Comparison of ENCODE assay signal across 7 cellular contexts in the genomic region with DNA sequence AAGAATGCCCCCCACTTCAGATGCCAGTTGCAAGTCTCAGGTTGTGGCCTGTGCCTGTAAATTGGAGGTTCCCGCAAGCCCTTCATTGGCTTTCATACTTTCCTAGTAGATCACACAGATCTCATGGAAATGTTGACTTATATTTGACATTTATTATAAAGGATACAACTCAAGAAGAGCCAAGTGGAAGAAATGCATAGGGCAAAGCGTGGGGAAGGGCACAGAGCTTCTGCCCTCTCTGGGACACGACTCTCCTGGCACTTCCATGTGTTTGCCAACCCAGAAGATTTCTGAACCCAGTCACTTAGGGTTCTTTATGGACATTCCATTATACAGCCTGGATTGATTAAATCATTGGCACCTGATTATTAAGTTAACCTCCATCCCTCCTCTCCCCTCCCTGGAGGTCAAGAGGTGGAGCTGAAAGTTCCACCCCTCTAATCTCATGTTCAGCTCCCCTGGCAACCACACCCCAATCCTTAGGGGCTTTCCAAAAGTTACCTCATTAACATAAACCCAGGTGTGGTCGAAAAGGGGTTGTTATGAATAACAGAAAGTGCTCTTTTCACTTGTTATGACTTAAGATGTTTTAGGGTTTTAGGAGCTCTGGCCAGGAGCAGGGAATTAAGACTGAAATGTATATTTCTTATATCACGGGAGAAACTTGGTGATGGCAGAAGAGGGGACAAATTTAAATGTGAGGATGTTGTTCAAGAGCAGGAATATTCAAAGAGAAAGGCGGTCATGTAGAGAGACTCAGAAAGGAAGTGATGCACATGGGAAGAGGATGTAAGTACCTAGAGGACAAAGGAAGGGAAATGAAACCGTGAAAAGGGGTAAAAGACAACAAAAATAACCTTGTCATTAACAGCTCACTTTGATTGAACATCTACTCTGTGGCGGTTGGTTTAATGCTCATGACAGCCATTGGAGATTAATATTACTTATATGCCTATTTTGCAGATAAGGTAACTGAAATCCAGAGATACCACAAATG. TPM values are rescaled to one million over a fixed set of nuclear protein-coding genes. Genes with fewer than 3 reads are reported as not detected.
DNase-seq lines count a peak whose midpoint lies in the region; ATAC-seq and TF ChIP-seq lines count a peak whose summit lies in the region.

No MANE protein-coding gene starts in this region.

- H3K4me1 ChIP-seq in OCI-LY3 (ENCODE audit: low read length) = peaks cover 47% of the 10 kb centered on the region
- no peaks in the 10 kb centered on the region for H3K4me1 ChIP-seq in mesendoderm (ENCODE audit: control insufficient read depth, low read depth, low read length)
- H3K4me1 ChIP-seq in mesenchymal stem cell (ENCODE audit: control insufficient read depth, insufficient read depth, low read depth, low read length) = peaks cover 7% of the 10 kb centered on the region

- H2BK5ac ChIP-seq in mesendoderm (ENCODE audit: low read length) (no peak overlapping the region), mesenchymal stem cell (ENCODE audit: low read depth, low read length, poor library complexity, severe bottlenecking) (no peak overlapping the region)

- no peak overlapping the region for H2BK15ac ChIP-seq in mesendoderm (replicated peaks; ENCODE audit: low read depth)
- no peak overlapping the region for H2BK15ac ChIP-seq in mesenchymal stem cell (ENCODE audit: low read depth, poor library complexity, severe bottlenecking)

- no peak overlapping the region for H2BK12ac ChIP-seq in mesenchymal stem cell (ENCODE audit: low read length in 2 of 2)

- no CpG with 5 or more reads among the region's 8 CpGs for WGBS in mesendoderm (ENCODE audit: extremely low coverage, insufficient coverage, low lambda C conversion rate)
- WGBS in mesenchymal stem cell = 98% methylated on average over 6 of the region's 8 CpGs

- H3K79me2 ChIP-seq in OCI-LY3 (ENCODE audit: low read length) (peaks cover 14% of the 10 kb centered on the region), mesendoderm (ENCODE audit: control insufficient read depth, insufficient read depth, low read length) (no peaks in the 10 kb centered on the region)

- H3K18ac ChIP-seq in mesendoderm (ENCODE audit: low read length) = no peak overlapping the region
- no peak overlapping the region for H3K18ac ChIP-seq in mesenchymal stem cell (ENCODE audit: low read depth in 1 of 2, low read length in 2 of 2)

- H3K4me2 ChIP-seq in OCI-LY3 (ENCODE audit: low read length) = peak overlapping the region; percentile 76
- no peak overlapping the region for H3K4me2 ChIP-seq in mesendoderm (ENCODE audit: low read length)
- no peak overlapping the region for H3K4me2 ChIP-seq in mesenchymal stem cell (ENCODE audit: low read length, poor library complexity, severe bottlenecking)

- H3K27ac ChIP-seq in OCI-LY3 (ENCODE audit: low read length) (peak overlapping the region; percentile 95), mesendoderm (ENCODE audit: low read depth, low read length) (no peak overlapping the region), mesenchymal stem cell (ENCODE audit: low read length, poor library complexity, severe bottlenecking) (no peak overlapping the region)

- H4K91ac ChIP-seq in mesenchymal stem cell (ENCODE audit: low read length) = no peak overlapping the region

- no peak overlapping the region for H3K56ac ChIP-seq in mesendoderm (ENCODE audit: low read length)

- H3K9me3 ChIP-seq in OCI-LY3 (ENCODE audit: insufficient read depth, low read length) (0 out of 2 replicates have a peak, but pooled peaks cover under 1% of the 10 kb centered on the region), mesenchymal stem cell (ENCODE audit: control insufficient read depth, low read length) (no peaks in the 10 kb centered on the region), MG63 (no peaks in the 10 kb centered on the region)

- H3K14ac ChIP-seq in mesenchymal stem cell (ENCODE audit: low read length in 2 of 2) = no peak overlapping the region

- no peak overlapping the region for H2AFZ ChIP-seq in OCI-LY3 (ENCODE audit: low read depth, low read length)
- no peak overlapping the region for H2AFZ ChIP-seq in mesenchymal stem cell (ENCODE audit: low read depth, low read length)

- no peak for TF ChIP-seq CTCF in OCI-LY3 (IDR thresholded peaks at IDR 0.05; ENCODE audit: low read depth, low read length)

- H3K79me1 ChIP-seq in mesendoderm (ENCODE audit: low read length) (no peaks in the 10 kb centered on the region), mesenchymal stem cell (replicated peaks; ENCODE audit: low read length, poor library complexity, severe bottlenecking) (peaks cover 35% of the 10 kb centered on the region)

- H3K27me3 ChIP-seq in OCI-LY3 (ENCODE audit: low read depth, low read length) = no peaks in the 10 kb centered on the region
- H3K27me3 ChIP-seq in mesendoderm (ENCODE audit: insufficient read depth, low read length, poor library complexity) = no peaks in the 10 kb centered on the region
- no peaks in the 10 kb centered on the region for H3K27me3 ChIP-seq in mesenchymal stem cell (ENCODE audit: control insufficient read depth in 1 of 2, insufficient read depth in 1 of 2, low read length in 2 of 2)
- H3K27me3 ChIP-seq in MG63 = no peaks in the 10 kb centered on the region

- peaks cover 73% of the 10 kb centered on the region for H3K36me3 ChIP-seq in OCI-LY3 (replicated peaks; ENCODE audit: low read depth, low read length)
- no peaks in the 10 kb centered on the region for H3K36me3 ChIP-seq in mesendoderm (ENCODE audit: control insufficient read depth, insufficient read depth, low read length)
- peaks cover 32 to 100% of the 10 kb centered on the region in 2 experiments for H3K36me3 ChIP-seq in mesenchymal stem cell (ENCODE audit: control insufficient read depth in 1 of 2, insufficient read depth in 2 of 2, low read depth in 1 of 2, low read length in 2 of 2)
- H3K36me3 ChIP-seq in MG63 = peaks cover 79% of the 10 kb centered on the region

- H2BK120ac ChIP-seq in mesendoderm (ENCODE audit: low read depth, low read length) = no peak overlapping the region
- no peak overlapping the region for H2BK120ac ChIP-seq in mesenchymal stem cell (ENCODE audit: low read depth, low read length)

- H3K23ac ChIP-seq in mesendoderm (ENCODE audit: low read length) (no peak overlapping the region), mesenchymal stem cell (ENCODE audit: low read length in 2 of 2) (no peak overlapping the region)

- peak overlapping the region; percentile 61 for H3K9ac ChIP-seq in OCI-LY3 (ENCODE audit: low read length)
- H3K9ac ChIP-seq in mesendoderm (ENCODE audit: low read length) = no peak overlapping the region
- H3K9ac ChIP-seq in mesenchymal stem cell (ENCODE audit: low read length) = no peak overlapping the region

- H3K4me3 ChIP-seq in OCI-LY3 (ENCODE audit: low read length) (peak overlapping the region; percentile 61), mesendoderm (ENCODE audit: low read length) (no peak overlapping the region), mesenchymal stem cell (ENCODE audit: insufficient read depth in 1 of 2, low read depth in 1 of 2, low read length in 2 of 2) (no peak overlapping the region), MG63 (no peak overlapping the region)

- no peak overlapping the region for H4K8ac ChIP-seq in mesendoderm (ENCODE audit: low read depth, low read length)
- H4K8ac ChIP-seq in mesenchymal stem cell (ENCODE audit: low read length) = no peak overlapping the region

- ATAC-seq in GM19025 (IDR thresholded peaks at IDR 0.05; ENCODE audit: low read depth, unreplicated experiment) (peak; percentile 81), HG02798 (IDR thresholded peaks at IDR 0.05; ENCODE audit: poor library complexity, unreplicated experiment) (peak; percentile 84)

- H3K4ac ChIP-seq in mesendoderm (ENCODE audit: low read depth, low read length) (no peak overlapping the region), mesenchymal stem cell (ENCODE audit: low read depth in 1 of 2, low read length in 2 of 2) (no peak overlapping the region)

- no peaks in the 10 kb centered on the region for H4K20me1 ChIP-seq in OCI-LY3 (ENCODE audit: insufficient read depth, low read length)

- H2AK5ac ChIP-seq in mesendoderm (ENCODE audit: low read length) (no peak overlapping the region), mesenchymal stem cell (ENCODE audit: low read length, severe bottlenecking) (no peak overlapping the region)

- peak; percentile 51 for DNase-seq in stimulated activated CD4-positive, alpha-beta T cell treated with anti-CD3 and anti-CD28 coated beads, Interleukin-4, amount 100 ng/mL, for 24 hours
- DNase-seq in mesendoderm = no peak
- no peak for DNase-seq in mesenchymal stem cell
- DNase-seq in MG63 = no peak

- no peak overlapping the region for H4K5ac ChIP-seq in mesendoderm (ENCODE audit: low read length)

RNA-seq across cellular contexts. Expression of a gene that starts 31.8 kb away (rescaled TPM):
- polyA plus RNA-seq in mesendoderm (2013, experiment 1 of 2) = 0.72 TPM
- 0.55 TPM for polyA plus RNA-seq in mesendoderm (2013, experiment 2 of 2)
- 71.1 TPM for polyA plus RNA-seq in mesenchymal stem cell (2013, experiment 1 of 2)
- polyA plus RNA-seq in mesenchymal stem cell (2013, experiment 2 of 2) = 72.9 TPM
- 63.5 and 69.0 TPM in 2 replicates for total RNA-seq in MG63 (2014; rRNA removed; shearing (Covaris generic); ENCODE audit: low replicate concordance)
